In genomic region chr6:116059713-116060571, GRCh38 we compare ENCODE assay signal across 8 cellular contexts. TPM values are rescaled to one million over a fixed set of nuclear protein-coding genes. Genes with fewer than 3 reads are reported as not detected.
DNase-seq lines count a peak whose midpoint lies in the region; ATAC-seq, FAIRE-seq and TF ChIP-seq lines count a peak whose summit lies in the region.

No MANE protein-coding gene starts in this region.

- no peak for TF ChIP-seq CTCF in kidney epithelial cell (IDR thresholded peaks at IDR 0.05; ENCODE audit: insufficient read depth, low read length, poor library complexity, severe bottlenecking)
- TF ChIP-seq CTCF in vagina (IDR thresholded peaks at IDR 0.05) = no peak

- peak overlapping the region; percentile 39 for H3K4me3 ChIP-seq in kidney epithelial cell (ENCODE audit: low read depth, low read length)
- peak overlapping the region; percentile 39 to 42 for H3K4me3 ChIP-seq in vagina

- H3K36me3 ChIP-seq in kidney epithelial cell (ENCODE audit: control insufficient read depth, insufficient read depth, low read length) (no peaks in the 10 kb centered on the region), vagina (no peaks in the 10 kb centered on the region)

- no peaks in the 10 kb centered on the region for H3K9me3 ChIP-seq in vagina

- H3K27ac ChIP-seq in vagina = peak overlapping the region; percentile 76

- H3K4me1 ChIP-seq in vagina = peaks cover 6% of the 10 kb centered on the region

- FAIRE-seq in HTR-8/SVneo (lab: Jason Lieb, UNC) = no peak

- TF ChIP-seq POLR2A in vagina (IDR thresholded peaks at IDR 0.05) = no peak

- intact Hi-C loops in vagina (cut with DNase I) = no loop called here

- ATAC-seq in GM18867 (IDR thresholded peaks at IDR 0.05; ENCODE audit: unreplicated experiment) = peak; percentile 90
- ATAC-seq in HG02973 (IDR thresholded peaks at IDR 0.05; ENCODE audit: unreplicated experiment) = peak; percentile 94

- peak; percentile 44 for DNase-seq in RPMI8226
- peak; percentile 44 for DNase-seq in kidney epithelial cell (ENCODE audit: low read depth)
- no peak for DNase-seq in vagina (ENCODE audit: extremely low spot score in 2 of 2)
- no peak for DNase-seq in HTR-8/SVneo (ENCODE audit: insufficient read length, low spot score)
- no peak for DNase-seq in medulla oblongata (ENCODE audit: extremely low spot score)
- no peak for DNase-seq in activated naive CD4-positive, alpha-beta T cell (lab: John Stamatoyannopoulos, UW)

- H3K27me3 ChIP-seq in kidney epithelial cell (ENCODE audit: control insufficient read depth, insufficient read depth, low read length) (no peaks in the 10 kb centered on the region), vagina (no peaks in the 10 kb centered on the region)

RNA-seq across cellular contexts. Expression of gene FRK, which starts 0.7 kb away (rescaled TPM):
- 2.9 and 3.1 TPM in 2 replicates for total RNA-seq in kidney epithelial cell
- total RNA-seq in vagina = 3.9 TPM

RNA-seq across cellular contexts. Expression of gene NT5DC1, which starts 40.7 kb away (rescaled TPM):
- total RNA-seq in kidney epithelial cell (7.3 and 19.3 TPM in 2 replicates), vagina (6.1 TPM)

Comparison
In these comparisons a context has a peak if more than half of its experiments do, and no peak if none do; other contexts are left out.
1. DNase-seq: peak in RPMI8226 (single experiment) and kidney epithelial cell (single experiment); none in vagina (0 of 2), HTR-8/SVneo (single experiment), medulla oblongata (single experiment) and activated naive CD4-positive, alpha-beta T cell (0 of 4).